In the genomic region with DNA sequence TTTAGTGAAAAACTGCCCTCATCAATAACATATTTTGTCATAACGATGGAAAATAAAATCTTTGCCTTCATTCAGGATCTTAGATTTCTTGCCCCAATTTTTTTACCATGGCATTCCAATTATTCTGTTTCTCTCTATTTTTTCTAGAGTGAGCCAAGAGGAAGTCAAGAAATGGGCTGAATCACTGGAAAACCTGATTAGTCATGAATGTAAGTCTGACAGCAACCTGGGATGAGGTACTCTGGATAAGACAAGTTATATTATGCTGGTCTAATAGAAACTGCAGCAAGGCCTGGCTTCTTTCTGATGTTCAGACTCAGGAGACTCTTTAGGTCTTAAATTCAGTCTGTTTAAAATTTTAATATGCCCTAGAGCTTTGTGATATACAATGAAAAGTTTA, we compare ENCODE assay signal across 22 cellular contexts. TPM values are rescaled to one million over a fixed set of nuclear protein-coding genes. Genes with fewer than 3 reads are reported as not detected.
DNase-seq lines count a peak whose midpoint lies in the region; ATAC-seq, FAIRE-seq and TF ChIP-seq lines count a peak whose summit lies in the region.
"Had no signal": no experiment of that assay in that cellular context is flagged by ENCODE, and none has a peak within 500 bp of the region (broad histone marks: within the 10 kb centered on the region; RNA-seq: fewer than 3 reads in every experiment).

No MANE protein-coding gene starts in this region.

- no peaks in the 10 kb centered on the region for H3K9me3 Mint-ChIP-seq in CD4-positive, alpha-beta T cell
- H3K9me3 Mint-ChIP-seq: activated naive CD4-positive, alpha-beta T cell treated with anti-CD3 and anti-CD28 coated beads, Interleukin-2, amount 50 U/mL, for 24 hours; memory B cell; stimulated activated naive CD8-positive, alpha-beta T cell treated with anti-CD3 and anti-CD28 coated beads, Interleukin-15, Interleukin-2, amounts not matched to agents 100 ng/mL and 50 ng/mL, for 24 hours had no signal

- no peaks in the 10 kb centered on the region for H3K9me2 ChIP-seq in PC-3 (replicated peaks; ENCODE audit: low read length)

- POLR2A ChIA-PET in PC-3 (lab: Charles Lee; ENCODE audit: unreplicated experiment) = no interaction called here
- POLR2A ChIA-PET in CD4-positive, alpha-beta T cell (lab: Charles Lee) = no interaction called here

- peaks cover 75% of the 10 kb centered on the region for H3K27me3 Mint-ChIP-seq in CD4-positive, alpha-beta T cell

- H3K4me2 ChIP-seq in PC-3 (ENCODE audit: low read length) = peak overlapping the region; percentile 52
- H3K4me2 ChIP-seq in keratinocyte (ENCODE audit: control insufficient read depth, extremely low read depth, insufficient read depth, low read depth, low read length) = peak overlapping the region; percentile 22

- H3K9me3 ChIP-seq in PC-3 (ENCODE audit: low read length) = no peaks in the 10 kb centered on the region
- no peaks in the 10 kb centered on the region for H3K9me3 ChIP-seq in keratinocyte (ENCODE audit: control insufficient read depth, low read depth, low read length)
- no peaks in the 10 kb centered on the region for H3K9me3 ChIP-seq in tibial nerve
- H3K9me3 ChIP-seq in CD4-positive, alpha-beta T cell (ENCODE audit: control insufficient read depth, low read length) = no peaks in the 10 kb centered on the region
- H3K9me3 ChIP-seq: HAP-1, right atrium auricular region had no signal

- dilution Hi-C loops in keratinocyte (cut with MboI; ENCODE audit: extremely low pct_ligation_motif_present, low sequenced_read_pairs) = no loop called here

- no peak overlapping the region for H3K27ac Mint-ChIP-seq in CD4-positive, alpha-beta T cell
- H3K27ac Mint-ChIP-seq: activated naive CD4-positive, alpha-beta T cell treated with anti-CD3 and anti-CD28 coated beads, Interleukin-2, amount 50 U/mL, for 24 hours; memory B cell; nephron; stimulated activated naive CD8-positive, alpha-beta T cell treated with anti-CD3 and anti-CD28 coated beads, Interleukin-15, Interleukin-2, amounts not matched to agents 100 ng/mL and 50 ng/mL, for 24 hours had no signal

- FAIRE-seq in keratinocyte (lab: Jason Lieb, UNC) = peak; percentile 59

- ATAC-seq in PC-3 (peak; percentile 12; the same call in 1 of the 2 replicates), HG03045 (IDR thresholded peaks at IDR 0.05; ENCODE audit: unreplicated experiment) (no peak)
- no peak for ATAC-seq in CD4-positive, alpha-beta T cell (ENCODE audit: poor library complexity)

- no peaks in the 10 kb centered on the region for H3K4me1 Mint-ChIP-seq in CD4-positive, alpha-beta T cell (ENCODE audit: low read depth)
- H3K4me1 Mint-ChIP-seq: activated naive CD4-positive, alpha-beta T cell treated with anti-CD3 and anti-CD28 coated beads, Interleukin-2, amount 50 U/mL, for 24 hours; memory B cell had no signal

- no peak for TF ChIP-seq EP300 in tibial nerve (IDR thresholded peaks at IDR 0.05)

- intact Hi-C loops in PC-3 (cut with micrococcal nuclease) = loop anchor here (1.0 to 5.0 kb wide), 3 partner anchors 99 to 243 kb away; no protein-coding TSS in a partner anchor
- intact Hi-C loops in CD4-positive, alpha-beta T cell (cut with DNase I, micrococcal nuclease) = loop anchor here (2.0 to 5.0 kb wide), 2 partner anchors 242 to 245 kb away; no protein-coding TSS in a partner anchor

- H3K9me1 ChIP-seq in keratinocyte (ENCODE audit: control insufficient read depth, extremely low read depth, insufficient read depth, low read length) = no peaks in the 10 kb centered on the region

- no peaks in the 10 kb centered on the region for H4K20me1 ChIP-seq in PC-3 (ENCODE audit: low read length)
- H4K20me1 ChIP-seq in keratinocyte (ENCODE audit: control insufficient read depth, extremely low read depth, insufficient read depth, low read length) = no peaks in the 10 kb centered on the region

- CTCF ChIA-PET in PC-3 (lab: Charles Lee) = no interaction called here
- CTCF ChIA-PET in CD4-positive, alpha-beta T cell (lab: Charles Lee) = no interaction called here

- no peak overlapping the region for H3K4me3 Mint-ChIP-seq in CD4-positive, alpha-beta T cell
- H3K4me3 Mint-ChIP-seq: activated naive CD4-positive, alpha-beta T cell treated with anti-CD3 and anti-CD28 coated beads, Interleukin-2, amount 50 U/mL, for 24 hours; memory B cell; stimulated activated naive CD8-positive, alpha-beta T cell treated with anti-CD3 and anti-CD28 coated beads, Interleukin-15, Interleukin-2, amounts not matched to agents 100 ng/mL and 50 ng/mL, for 24 hours had no signal

- H3K4me1 ChIP-seq in PC-3 (ENCODE audit: insufficient read depth, low read length) (peaks cover 30% of the 10 kb centered on the region), keratinocyte (ENCODE audit: control insufficient read depth, extremely low read depth, insufficient read depth, low read length) (peaks cover 13% of the 10 kb centered on the region), tibial nerve (peaks cover 0 to 16% (median 0%) of the 10 kb centered on the region in 4 donors)
- H3K4me1 ChIP-seq: HAP-1 had no signal

- H3K27ac ChIP-seq in PC-3 (ENCODE audit: low read length) (peak overlapping the region; percentile 79), keratinocyte (ENCODE audit: control insufficient read depth, insufficient read depth, low read length) (peak overlapping the region; percentile 68), tibial nerve (no peak overlapping the region)
- H3K27ac ChIP-seq in CD4-positive, alpha-beta T cell (ENCODE audit: low read depth, low read length) = no peak overlapping the region
- H3K27ac ChIP-seq: cardiac muscle cell, right atrium auricular region had no signal

- no peaks in the 10 kb centered on the region for H3F3A ChIP-seq in PC-3 (ENCODE audit: low read length, unreplicated experiment)

- no TSS peak for BruUV-seq in PC-3 (replicated peaks; lab: Mats Ljungman, UMichigan)

- H3K79me2 ChIP-seq in PC-3 (ENCODE audit: low read length) = no peaks in the 10 kb centered on the region
- H3K79me2 ChIP-seq in keratinocyte (ENCODE audit: control insufficient read depth, insufficient read depth, low read length) = no peaks in the 10 kb centered on the region

- DNase-seq in AG08395 (ENCODE audit: low spot score) (peak; percentile 33), PC-3 (peak; percentile 77), choroid plexus epithelial cell (ENCODE audit: low read depth) (peak; percentile 51), keratinocyte (ENCODE audit: low read depth, low spot score) (no peak), NCI-H1436 (lab: John Stamatoyannopoulos, UW) (no peak), tibial nerve (ENCODE audit: low spot score in 2 of 2) (no peak)
- no peak for DNase-seq in CD4-positive, alpha-beta T cell
- DNase-seq: activated CD4-positive, alpha-beta T cell treated with anti-CD3 and anti-CD28 coated beads, Interleukin-2, amount 50 U/mL, for 48 hours; activated T-cell treated with anti-CD3 and anti-CD28 coated beads, Interleukin-2, amount 50 U/mL, for 1 hour; effector CD8-positive, alpha-beta T cell; GF-D8; NCI-H2081 treated with DMSO at 0.1 percent for 48 hours; NCI-H69; OCI-M1 had no signal

- H3K36me3 ChIP-seq in PC-3 (ENCODE audit: low read depth, low read length) = no peaks in the 10 kb centered on the region
- no peaks in the 10 kb centered on the region for H3K36me3 ChIP-seq in keratinocyte (ENCODE audit: control insufficient read depth in 2 of 2, extremely low read depth in 1 of 2, insufficient read depth in 2 of 2, low read length in 2 of 2)
- no peaks in the 10 kb centered on the region for H3K36me3 ChIP-seq in tibial nerve
- H3K36me3 ChIP-seq: cardiac muscle cell, HAP-1, right atrium auricular region had no signal

- 88 to 100% methylated on average over 1 of the region's 1 CpG for WGBS in tibial nerve, 2 donors

- H3K36me3 Mint-ChIP-seq in CD4-positive, alpha-beta T cell (ENCODE audit: low read depth) = no peaks in the 10 kb centered on the region
- H3K36me3 Mint-ChIP-seq: activated naive CD4-positive, alpha-beta T cell treated with anti-CD3 and anti-CD28 coated beads, Interleukin-2, amount 50 U/mL, for 24 hours; memory B cell had no signal

- H2AFZ ChIP-seq in PC-3 (ENCODE audit: low read length) (no peak overlapping the region), keratinocyte (ENCODE audit: control insufficient read depth, low read length) (no peak overlapping the region)

- H3K4me3 ChIP-seq in PC-3 (ENCODE audit: low read length) (no peak overlapping the region), choroid plexus epithelial cell (ENCODE audit: low read depth, low read length) (peak overlapping the region; percentile 65), keratinocyte (ENCODE audit: control insufficient read depth in 2 of 3, extremely low read depth in 1 of 3, insufficient read depth in 2 of 3, low read depth in 1 of 3, low read length in 3 of 3) (no peak overlapping the region), tibial nerve (no peak overlapping the region)
- H3K4me3 ChIP-seq: cardiac muscle cell, HAP-1, right atrium auricular region had no signal

- H3K9ac ChIP-seq in PC-3 (ENCODE audit: low read length) = peak overlapping the region; percentile 31
- no peak overlapping the region for H3K9ac ChIP-seq in keratinocyte (ENCODE audit: control insufficient read depth, extremely low read depth, insufficient read depth, low read length)

- TF ChIP-seq CTCF in PC-3 (conservative IDR thresholded peaks at IDR 0.05; ENCODE audit: low read depth, low read length) = no peak
- TF ChIP-seq CTCF in choroid plexus epithelial cell (conservative IDR thresholded peaks at IDR 0.05; ENCODE audit: low read depth, low read length) = no peak
- no peak for TF ChIP-seq CTCF in keratinocyte (optimal IDR thresholded peaks at IDR 0.05 in 1 of 3, IDR thresholded peaks at IDR 0.05 in 1 of 3, conservative IDR thresholded peaks at IDR 0.05 in 1 of 3; ENCODE audit: extremely low read depth in 1 of 3, insufficient read depth in 2 of 3, low read length in 3 of 3)
- TF ChIP-seq CTCF in tibial nerve (IDR thresholded peaks at IDR 0.05) = no peak
- no peak for TF ChIP-seq CTCF in CD4-positive, alpha-beta T cell (IDR thresholded peaks at IDR 0.05)

- no peak for TF ChIP-seq POLR2A in tibial nerve (IDR thresholded peaks at IDR 0.05)

- H3K27me3 ChIP-seq in PC-3 (ENCODE audit: low read length) (no peaks in the 10 kb centered on the region), keratinocyte (ENCODE audit: control insufficient read depth, extremely low read depth, insufficient read depth, low read length) (no peaks in the 10 kb centered on the region), tibial nerve (peaks cover 0 to 10% of the 10 kb centered on the region in 2 donors)
- H3K27me3 ChIP-seq in CD4-positive, alpha-beta T cell (ENCODE audit: control insufficient read depth, insufficient read depth, low read length) = peaks cover 38% of the 10 kb centered on the region
- H3K27me3 ChIP-seq: cardiac muscle cell, right atrium auricular region had no signal

RNA-seq across cellular contexts. Expression of a gene that starts 3.5 kb away (rescaled TPM):
- total RNA-seq in PC-3 (2014; rRNA removed) = 6.0 and 16.6 TPM in 2 replicates
- polyA plus RNA-seq in keratinocyte = 0.23 to 1.1 TPM (median 0.90 TPM) in 3 replicates
- polyA plus RNA-seq in keratinocyte (2011; ENCODE audit: low read depth) = not detected
- 0.17 and 0.30 TPM in 2 replicates for polyA plus RNA-seq in keratinocyte (2011; cell fraction: cytosol; rRNA removed)
- 0.16 and 0.42 TPM in 2 replicates for polyA plus RNA-seq in keratinocyte (2011; cell fraction: nucleus; rRNA removed)
- 0.55 TPM in 1 of 2 replicates, not detected in the other for polyA plus RNA-seq in keratinocyte (2012; ENCODE audit: low replicate concordance)
- 0.10 to 0.70 TPM (median 0.26 TPM) in 3 replicates for polyA minus RNA-seq in keratinocyte
- polyA minus RNA-seq in keratinocyte (2011; cell fraction: cytosol; rRNA and poly(A)+ RNA removed) = not detected
- polyA minus RNA-seq in keratinocyte (2011; cell fraction: nucleus; rRNA and poly(A)+ RNA removed) = 0.42 TPM in 1 of 2 replicates, not detected in the other
- total RNA-seq in tibial nerve = 1 to 10 TPM in 1 of 4 donors, under 1 TPM in 2, not detected in 1; 0.21 to 1.4 (median 0.30) TPM
- not detected for total RNA-seq in CD4-positive, alpha-beta T cell

Comparison
In these comparisons a context has a peak if more than half of its experiments do, and no peak if none do; other contexts are left out.
1. DNase-seq: peak in AG08395 (single experiment), PC-3 (single experiment) and choroid plexus epithelial cell (single experiment); none in keratinocyte (single experiment), NCI-H1436 (single experiment), tibial nerve (0 of 2) and CD4-positive, alpha-beta T cell (0 of 10).
2. H3K27ac ChIP-seq: peak in PC-3 (single experiment) and keratinocyte (single experiment); none in tibial nerve (0 of 4) and CD4-positive, alpha-beta T cell (single experiment).